In the genomic region with DNA sequence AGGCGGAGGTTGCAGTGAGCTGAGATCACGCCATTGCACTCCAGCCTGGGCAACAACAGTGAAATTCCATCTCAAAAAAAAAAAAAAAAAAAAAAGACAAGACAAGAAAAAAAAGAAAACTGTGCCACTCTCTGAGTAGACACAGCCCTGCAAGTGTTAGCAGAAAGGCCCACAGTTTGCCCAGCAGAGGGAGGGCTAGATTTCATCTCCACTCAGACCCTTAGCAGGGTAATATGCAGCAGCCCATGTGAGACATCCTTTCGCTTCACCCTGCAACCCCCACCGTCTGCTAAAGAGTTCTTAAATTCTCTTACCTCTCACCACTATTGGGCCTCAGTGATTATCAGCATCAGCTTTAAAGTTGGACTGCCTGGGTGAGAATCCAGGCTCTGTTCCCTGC, we compare ENCODE assay signal across 28 cellular contexts. TPM values are rescaled to one million over a fixed set of nuclear protein-coding genes. Genes with fewer than 3 reads are reported as not detected.
DNase-seq lines count a peak whose midpoint lies in the region; TF ChIP-seq lines count a peak whose summit lies in the region.
"Had no signal": no experiment of that assay in that cellular context is flagged by ENCODE, and none has a peak within 500 bp of the region (broad histone marks: within the 10 kb centered on the region; RNA-seq: fewer than 3 reads in every experiment).

No MANE protein-coding gene starts in this region.

- no peak for TF ChIP-seq EP300 in tibial nerve (IDR thresholded peaks at IDR 0.05)

- WGBS in tibial nerve, 2 donors, result 65 to 72% methylated on average over 4 of the region's 4 CpGs

- no peak for TF ChIP-seq CTCF in tibial nerve (IDR thresholded peaks at IDR 0.05)

- H3K27me3 ChIP-seq in tibial nerve, result no peaks in the 10 kb centered on the region
- H3K27me3 ChIP-seq: esophagus muscularis mucosa, gastrocnemius medialis, tibial artery had no signal

- H3K9me3 ChIP-seq in tibial nerve, result peaks cover 0 to 3% (median 0%) of the 10 kb centered on the region in 4 donors
- H3K9me3 ChIP-seq: esophagus muscularis mucosa, gastrocnemius medialis, tibial artery had no signal

- H3K36me3 ChIP-seq in tibial nerve, result no peaks in the 10 kb centered on the region
- H3K36me3 ChIP-seq: esophagus muscularis mucosa, gastrocnemius medialis, tibial artery had no signal

- peak; percentile 38 for DNase-seq in NCI-H82 (lab: John Stamatoyannopoulos, UW)
- no peak for DNase-seq in NCI-H82 treated with DMSO at 0.1 percent for 48 hours (lab: John Stamatoyannopoulos, UW; ENCODE audit: unreplicated experiment)
- DNase-seq in SK-N-DZ (ENCODE audit: low spot score), result peak; percentile 9
- peak; percentile 21 for DNase-seq in iPS-NIHi11 (ENCODE audit: low spot score)
- peak in 26 of 49 donors; percentile 1 to 66 (median 21) for DNase-seq in substantia nigra (lab: John Stamatoyannopoulos, UW)
- DNase-seq in posterior vena cava (ENCODE audit: low spot score), result no peak
- DNase-seq in NCI-H1417 (lab: John Stamatoyannopoulos, UW), result no peak
- DNase-seq in tibial nerve (ENCODE audit: low spot score in 2 of 2), result no peak
- DNase-seq: 8988T; activated CD4-positive, alpha-beta T cell treated with anti-CD3 and anti-CD28 coated beads, Interleukin-2, amount 50 U/mL, for 48 hours; activated gamma-delta T cell; activated naive CD8-positive, alpha-beta T cell treated with anti-CD3 and anti-CD28 coated beads, Interleukin-2, amount 50 U/mL, for 24 hours; AML-193; DMS53; effector memory CD4-positive, alpha-beta T cell; gastrocnemius medialis; IMR-90; left colon; NCI-H1417 treated with DMSO at 0.1 percent for 48 hours; NCI-H510A treated with DMSO at 0.1 percent for 48 hours; nephron progenitor cell; small intestine; stimulated activated CD4-positive, alpha-beta T cell treated with anti-CD3 and anti-CD28 coated beads, Interleukin-4, amount 100 ng/mL, for 1 hour; stimulated activated naive CD4-positive, alpha-beta T cell treated with Interleukin-2 at 50 U/mL for 16 hours; tibial artery had no signal

- no peak for TF ChIP-seq POLR2A in tibial nerve (IDR thresholded peaks at IDR 0.05)

- H3K27ac ChIP-seq in substantia nigra (ENCODE audit: low read depth, low read length, poor library complexity, severe bottlenecking) (no peak overlapping the region), tibial nerve (no peak overlapping the region)
- H3K27ac ChIP-seq: esophagus muscularis mucosa, tibial artery had no signal

- intact Hi-C loops in posterior vena cava (cut with DNase I), result no loop called here

- no peak overlapping the region for H3K4me3 ChIP-seq in tibial nerve
- H3K4me3 ChIP-seq: esophagus muscularis mucosa, gastrocnemius medialis, tibial artery had no signal

- peaks cover 0 to 3% (median 1%) of the 10 kb centered on the region in 4 donors for H3K4me1 ChIP-seq in tibial nerve
- H3K4me1 ChIP-seq: tibial artery had no signal

RNA-seq across cellular contexts. Expression of a gene that starts 38.2 kb away (rescaled TPM):
- 0.03 and 0.05 TPM in 2 replicates for polyA plus RNA-seq in SK-N-DZ (2014; cell fraction: cytosol; rRNA removed)
- polyA plus RNA-seq in SK-N-DZ (2014; cell fraction: nucleus; rRNA removed), result 0.34 and 0.49 TPM in 2 replicates
- total RNA-seq in posterior vena cava (1 to 10 TPM; 4.8 to 5.3 TPM), tibial nerve (10 to 100 TPM; 15.9 to 36.1 (median 23.1) TPM)
- total RNA-seq: pulmonary artery endothelial cell, RPMI7951 had no signal

Comparison
In these comparisons a context has a peak if more than half of its experiments do, and no peak if none do; other contexts are left out.
1. DNase-seq: peak in NCI-H82 (single experiment), SK-N-DZ (single experiment), iPS-NIHi11 (single experiment) and substantia nigra (26 of 49); none in NCI-H82 treated with DMSO at 0.1 percent for 48 hours (single experiment), posterior vena cava (single experiment), NCI-H1417 (0 of 3) and tibial nerve (0 of 2).